Comparison of ENCODE assay signal across 10 cellular contexts in genomic region chr7:115009736-115010435, GRCh38.
DNase-seq lines count a peak whose midpoint lies in the region; ATAC-seq, FAIRE-seq and TF ChIP-seq lines count a peak whose summit lies in the region.
"Had no signal": no experiment of that assay in that cellular context is flagged by ENCODE, and none has a peak within 500 bp of the region (broad histone marks: within the 10 kb centered on the region; RNA-seq: fewer than 3 reads in every experiment).

No MANE protein-coding gene starts in this region.

- no peak for ATAC-seq in HG03342 (IDR thresholded peaks at IDR 0.05; ENCODE audit: unreplicated experiment)
- no peak for ATAC-seq in GM19324 (IDR thresholded peaks at IDR 0.05; ENCODE audit: low FRiP score, unreplicated experiment)
- no peak for ATAC-seq in HG02798 (IDR thresholded peaks at IDR 0.05; ENCODE audit: poor library complexity, unreplicated experiment)

- peak; percentile 98 for FAIRE-seq in A204.1 (lab: Jason Lieb, UNC)

- peaks cover 2% of the 10 kb centered on the region for H3K9me3 Mint-ChIP-seq in nephron
- H3K9me3 Mint-ChIP-seq: brain had no signal

- peaks cover 18% of the 10 kb centered on the region for H3K36me3 ChIP-seq in KOPT-K1 (ENCODE audit: insufficient read depth, low read length)
- no peaks in the 10 kb centered on the region for H3K36me3 ChIP-seq in effector memory CD4-positive, alpha-beta T cell (ENCODE audit: control insufficient read depth, insufficient read depth, low read length)

- no peak for DNase-seq in effector memory CD4-positive, alpha-beta T cell
- DNase-seq in HPDE6-E6E7 (ENCODE audit: extremely low spot score) = no peak
- DNase-seq: NCI-H187 had no signal

- peak overlapping the region; percentile 35 for H3K4me3 ChIP-seq in effector memory CD4-positive, alpha-beta T cell (ENCODE audit: insufficient read depth, low read depth, low read length, poor library complexity, severe bottlenecking)

- peak overlapping the region in 2 of 3 experiments; percentile 73 to 87 for H3K27ac Mint-ChIP-seq in nephron

- H3K27me3 ChIP-seq in effector memory CD4-positive, alpha-beta T cell (replicated peaks; ENCODE audit: control insufficient read depth, insufficient read depth, low read length, poor library complexity, severe bottlenecking) = no peaks in the 10 kb centered on the region

- TF ChIP-seq CTCF in nephron (IDR thresholded peaks at IDR 0.05; ENCODE audit: unreplicated experiment in 3 of 3) = no peak

- peak overlapping the region in 1 of 3 experiments; percentile 18 for H3K4me3 Mint-ChIP-seq in nephron

- H3K27ac ChIP-seq in KOPT-K1 (ENCODE audit: low read depth, low read length, poor library complexity, severe bottlenecking) = peak overlapping the region; percentile 99
- H3K27ac ChIP-seq in effector memory CD4-positive, alpha-beta T cell (ENCODE audit: insufficient read depth, low read length, poor library complexity, severe bottlenecking) = peak overlapping the region; percentile 56

- H3K9me3 ChIP-seq in KOPT-K1 (ENCODE audit: insufficient read depth, low read length, poor library complexity, severe bottlenecking) = peaks cover 5% of the 10 kb centered on the region
- no peaks in the 10 kb centered on the region for H3K9me3 ChIP-seq in effector memory CD4-positive, alpha-beta T cell (ENCODE audit: control insufficient read depth, low read length)

- peaks cover 14% of the 10 kb centered on the region for H3K36me3 Mint-ChIP-seq in nephron (ENCODE audit: low read depth)
- H3K36me3 Mint-ChIP-seq: brain had no signal

- H3K27me3 Mint-ChIP-seq in nephron (ENCODE audit: low read depth) = no peaks in the 10 kb centered on the region
- H3K27me3 Mint-ChIP-seq: brain had no signal

- peaks cover 41% of the 10 kb centered on the region for H3K4me1 Mint-ChIP-seq in nephron

- peaks cover 54% of the 10 kb centered on the region for H3K4me1 ChIP-seq in effector memory CD4-positive, alpha-beta T cell (ENCODE audit: control insufficient read depth, insufficient read depth, low read length, poor library complexity, severe bottlenecking)
